19 cellular contexts compared by ENCODE assay signal in the genomic region with DNA sequence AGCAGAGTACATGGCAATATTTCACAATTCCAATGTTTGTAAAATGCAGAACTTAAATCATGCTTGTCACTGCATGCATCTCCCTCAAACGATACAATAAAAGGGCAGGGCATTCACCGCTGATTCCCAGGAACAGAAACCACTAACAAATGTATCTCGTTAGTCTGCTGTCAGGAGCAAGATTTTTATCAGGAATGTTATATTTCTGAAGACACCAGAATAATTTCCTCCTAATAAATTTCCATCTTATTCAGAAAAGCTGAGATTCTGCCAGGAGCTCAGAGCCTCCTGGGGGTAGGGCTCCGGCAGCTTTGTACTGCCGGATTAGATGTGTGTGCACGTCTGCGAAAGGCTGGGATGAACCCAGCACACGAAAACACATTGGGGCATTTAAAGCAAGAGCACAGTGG. TPM values are rescaled to one million over a fixed set of nuclear protein-coding genes. Genes with fewer than 3 reads are reported as not detected.
DNase-seq lines count a peak whose midpoint lies in the region; TF ChIP-seq lines count a peak whose summit lies in the region.
"Had no signal": no experiment of that assay in that cellular context is flagged by ENCODE, and none has a peak within 500 bp of the region (broad histone marks: within the 10 kb centered on the region; RNA-seq: fewer than 3 reads in every experiment).

No MANE protein-coding gene starts in this region.

- POLR2A ChIA-PET in AG04449 (lab: Yijun Ruan, JAX): no interaction called here

- DNase-seq in AG04449 (ENCODE audit: low read depth, low spot score) (no peak), M059J (ENCODE audit: low read depth) (peak; percentile 40), epithelial cell of esophagus (ENCODE audit: low read depth) (peak; percentile 29), brain microvascular endothelial cell (no peak), foreskin fibroblast (no peak), T-helper 9 cell (no peak)
- no peak for DNase-seq in activated CD8-positive, alpha-beta memory T cell treated with anti-CD3 and anti-CD28 coated beads, Interleukin-2, amount 50 U/mL, for 4 hours
- DNase-seq: activated CD4-positive, alpha-beta T cell treated with anti-CD3 and anti-CD28 coated beads for 4 hours; activated gamma-delta T cell; colonic mucosa; COR-L47; islet precursor cell; MM.1S; NCI-H187; SIG-M5; T1000 had no signal

- H3K36me3 Mint-ChIP-seq in nephron (ENCODE audit: low read depth): peaks cover 3% of the 10 kb centered on the region

- H3K27me3 Mint-ChIP-seq in nephron (ENCODE audit: low read depth): no peaks in the 10 kb centered on the region

- H3K9me3 Mint-ChIP-seq in nephron: peaks cover 20% of the 10 kb centered on the region

- H3K27me3 ChIP-seq in brain microvascular endothelial cell (replicated peaks): no peaks in the 10 kb centered on the region
- H3K27me3 ChIP-seq: colonic mucosa, right atrium auricular region had no signal

- H3K4me1 Mint-ChIP-seq in nephron: peaks cover 31% of the 10 kb centered on the region

- CTCF ChIA-PET in AG04449 (lab: Yijun Ruan, JAX): interaction anchor here (3.3 kb wide), 1 partner anchor 371 kb away, joined by 13 read pairs; no protein-coding TSS in a partner anchor

- H3K27ac ChIP-seq in brain microvascular endothelial cell: no peak overlapping the region
- H3K27ac ChIP-seq: colonic mucosa, right atrium auricular region had no signal

- in situ Hi-C loops in brain microvascular endothelial cell (cut with HindIII; ENCODE audit: low pct_ligation_motif_present, low sequenced_read_pairs): no loop called here

- H3K27ac Mint-ChIP-seq in nephron: peak overlapping the region; percentile 87 to 97 (median 93)
- H3K27ac Mint-ChIP-seq: stimulated activated naive CD8-positive, alpha-beta T cell treated with anti-CD3 and anti-CD28 coated beads, Interleukin-15, Interleukin-2, amounts not matched to agents 100 ng/mL and 50 ng/mL, for 24 hours had no signal

- no peak for TF ChIP-seq CTCF in AG04449 (IDR thresholded peaks at IDR 0.05; ENCODE audit: insufficient read depth, low read length, missing control alignments)
- no peak for TF ChIP-seq CTCF in epithelial cell of esophagus (IDR thresholded peaks at IDR 0.05; ENCODE audit: insufficient read depth, low read depth, low read length, missing control alignments)
- no peak for TF ChIP-seq CTCF in nephron (IDR thresholded peaks at IDR 0.05; ENCODE audit: unreplicated experiment in 3 of 3)
- TF ChIP-seq CTCF in brain microvascular endothelial cell (IDR thresholded peaks at IDR 0.05; ENCODE audit: low read depth, low read length, missing control alignments): no peak
- no peak for TF ChIP-seq CTCF in foreskin fibroblast (IDR thresholded peaks at IDR 0.05; ENCODE audit: low read depth, low read length)

- peak overlapping the region; percentile 59 to 78 (median 67) for H3K4me3 Mint-ChIP-seq in nephron
- H3K4me3 Mint-ChIP-seq: stimulated activated naive CD8-positive, alpha-beta T cell treated with anti-CD3 and anti-CD28 coated beads, Interleukin-15, Interleukin-2, amounts not matched to agents 100 ng/mL and 50 ng/mL, for 24 hours had no signal

- no peaks in the 10 kb centered on the region for H3K36me3 ChIP-seq in brain microvascular endothelial cell (replicated peaks)
- H3K36me3 ChIP-seq: colonic mucosa, right atrium auricular region had no signal

- H3K4me3 ChIP-seq in AG04449 (ENCODE audit: low read depth, low read length) (peak overlapping the region; percentile 0), epithelial cell of esophagus (ENCODE audit: low read length) (no peak overlapping the region), brain microvascular endothelial cell (ENCODE audit: low read depth, low read length) (no peak overlapping the region), foreskin fibroblast (ENCODE audit: low read depth in 1 of 2, low read length in 2 of 2) (peak overlapping the region in 1 of 2 donors; percentile 10)
- H3K4me3 ChIP-seq: colonic mucosa had no signal

RNA-seq across cellular contexts. Expression of a gene that starts 54.0 kb away (rescaled TPM):
- 26.9 and 33.5 TPM in 2 replicates for total RNA-seq in M059J (2014; rRNA removed; shearing (Covaris generic))

Comparison
In these comparisons a context has a peak if more than half of its experiments do, and no peak if none do; other contexts are left out.
1. DNase-seq: peak in M059J (single experiment) and epithelial cell of esophagus (single experiment); none in AG04449 (single experiment), brain microvascular endothelial cell (single experiment), activated CD8-positive, alpha-beta memory T cell treated with anti-CD3 and anti-CD28 coated beads, Interleukin-2, amount 50 U/mL, for 4 hours (single experiment), foreskin fibroblast (0 of 2) and T-helper 9 cell (single experiment).